In the genomic region with DNA sequence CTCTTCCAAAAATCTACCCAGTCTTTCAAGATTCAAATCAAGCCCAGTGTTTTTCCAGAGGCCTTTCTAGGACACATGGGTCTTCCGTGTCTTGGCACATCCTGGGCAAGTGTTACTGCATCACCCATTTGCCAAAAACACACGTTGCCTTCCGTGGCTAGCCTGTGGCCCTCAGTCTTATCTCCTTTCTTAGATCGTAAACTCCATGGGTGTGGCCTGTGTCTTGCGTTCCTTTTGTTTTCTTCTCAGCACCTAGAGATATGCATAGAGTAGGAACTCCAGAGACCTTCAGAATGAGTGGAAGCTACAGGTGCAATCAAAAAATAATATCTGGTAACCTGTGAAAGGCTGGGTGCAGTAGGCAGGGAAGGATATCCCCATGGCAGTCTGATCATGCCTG, we compare ENCODE assay signal across 15 cellular contexts. TPM values are rescaled to one million over a fixed set of nuclear protein-coding genes. Genes with fewer than 3 reads are reported as not detected.
DNase-seq lines count a peak whose midpoint lies in the region; ATAC-seq, FAIRE-seq and TF ChIP-seq lines count a peak whose summit lies in the region.
"Had no signal": no experiment of that assay in that cellular context is flagged by ENCODE, and none has a peak within 500 bp of the region (broad histone marks: within the 10 kb centered on the region; RNA-seq: fewer than 3 reads in every experiment).

No MANE protein-coding gene starts in this region.

- DNase-seq in activated effector memory CD4-positive, alpha-beta T cell treated with anti-CD3 and anti-CD28 coated beads, Interleukin-2, amount 50 U/mL, for 16 hours = peak; percentile 14
- no peak for DNase-seq in activated effector memory CD4-positive, alpha-beta T cell treated with Interleukin-2 at 50 U/mL for 16 hours
- DNase-seq in bronchial epithelial cell (ENCODE audit: low read depth) (no peak), mucosa of descending colon (peak in 1 of 3 donors; percentile 15), HuH-7.5 (ENCODE audit: low spot score) (no peak), NCI-H128 (lab: John Stamatoyannopoulos, UW; ENCODE audit: unreplicated experiment) (no peak)
- DNase-seq: 8988T; Calu3; CD8-positive, alpha-beta T cell; DMS79 treated with DMSO at 0.1 percent for 48 hours; GM23248 had no signal

- H3K36me3 ChIP-seq in bronchial epithelial cell (ENCODE audit: control insufficient read depth, insufficient read depth, low read length) (no peaks in the 10 kb centered on the region), mucosa of descending colon (ENCODE audit: low read depth) (no peaks in the 10 kb centered on the region)
- H3K36me3 ChIP-seq: HAP-1 had no signal

- H3K4me3 ChIP-seq in bronchial epithelial cell (ENCODE audit: low read depth, low read length) (no peak overlapping the region), mucosa of descending colon (no peak overlapping the region)
- H3K4me3 ChIP-seq: GM12878, GM23248, HAP-1 had no signal

- ATAC-seq in mucosa of descending colon = peak; percentile 78
- no peak for ATAC-seq in GM21447 (IDR thresholded peaks at IDR 0.05; ENCODE audit: unreplicated experiment)
- ATAC-seq: CD8-positive, alpha-beta T cell; GM12878 had no signal

- H3K4me1 ChIP-seq in mucosa of descending colon (ENCODE audit: low read depth) = no peaks in the 10 kb centered on the region
- H3K4me1 ChIP-seq: BLaER1 treated with 17β-estradiol and CSF1 and Interleukin-3, amounts not matched to agents 10 nM and 100 nM; HAP-1 had no signal

- peak; percentile 62 for FAIRE-seq in bronchial epithelial cell (lab: Jason Lieb, UNC)
- FAIRE-seq: GM12878 had no signal

- intact Hi-C loops in mucosa of descending colon (cut with DNase I, micrococcal nuclease) = no loop called here

- TF ChIP-seq CTCF in bronchial epithelial cell (IDR thresholded peaks at IDR 0.05; ENCODE audit: insufficient read depth, low read length, severe bottlenecking) (no peak), mucosa of descending colon (IDR thresholded peaks at IDR 0.05) (no peak)

- H3K27me3 ChIP-seq in bronchial epithelial cell (ENCODE audit: control insufficient read depth, insufficient read depth, low read length) = no peaks in the 10 kb centered on the region
- H3K27me3 ChIP-seq: BLaER1 treated with 17β-estradiol and CSF1 and Interleukin-3, amounts not matched to agents 10 nM and 100 nM had no signal

- H3K9me3 ChIP-seq in mucosa of descending colon = no peaks in the 10 kb centered on the region
- H3K9me3 ChIP-seq: HAP-1 had no signal

RNA-seq across cellular contexts. Expression of a gene that starts 56.5 kb away (rescaled TPM):
- total RNA-seq in bronchial epithelial cell (11.1 and 12.2 TPM in 2 replicates), mucosa of descending colon (10 to 100 TPM; 21.8 to 26.4 (median 24.3) TPM)
